Comparison of ENCODE assay signal across 8 cellular contexts in the genomic region with DNA sequence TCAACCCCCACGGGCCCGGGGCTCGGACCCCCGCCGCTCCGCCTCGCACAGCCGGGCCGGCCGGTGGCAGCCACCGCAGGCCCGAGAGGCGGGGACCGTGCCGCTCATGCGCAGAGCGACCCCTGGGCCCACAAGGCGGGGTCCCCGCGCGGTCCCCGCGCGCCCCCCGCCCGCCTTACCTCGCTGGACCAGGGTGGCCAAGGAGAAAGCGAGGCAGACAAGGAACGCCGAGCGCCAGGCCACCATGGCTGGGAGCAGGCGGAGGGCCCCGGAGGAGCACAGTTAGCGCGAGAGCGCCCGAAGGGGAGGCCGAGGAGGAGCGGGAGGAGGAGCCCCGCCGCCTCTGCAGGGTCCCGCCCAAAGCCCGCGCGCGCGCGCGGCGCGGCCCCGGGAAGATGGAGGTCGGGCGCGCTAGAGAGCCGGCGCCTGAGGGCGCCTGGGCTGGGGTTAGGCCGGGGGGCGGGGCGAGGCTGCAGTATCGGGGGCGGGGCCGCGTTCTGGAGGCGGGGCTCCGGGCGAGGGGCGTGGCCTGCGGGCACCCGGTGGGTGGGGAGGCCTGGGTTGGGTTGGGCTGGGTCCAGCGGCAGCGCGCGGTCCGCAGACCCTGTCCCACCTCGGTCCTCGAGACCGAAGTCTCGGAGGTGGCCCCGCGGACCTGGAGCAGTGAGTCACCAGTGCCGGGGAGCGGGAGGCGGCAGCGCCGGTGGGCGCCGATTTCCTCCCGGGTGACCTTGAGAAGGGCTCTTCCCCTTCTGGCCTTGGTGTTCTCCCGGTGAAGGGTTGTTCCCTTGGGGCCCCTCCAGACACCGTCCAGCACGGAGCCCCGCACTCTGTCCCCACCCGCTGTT. TPM values are rescaled to one million over a fixed set of nuclear protein-coding genes. Genes with fewer than 3 reads are reported as not detected.
DNase-seq lines count a peak whose midpoint lies in the region; ATAC-seq and TF ChIP-seq lines count a peak whose summit lies in the region.

A gene with protein sequence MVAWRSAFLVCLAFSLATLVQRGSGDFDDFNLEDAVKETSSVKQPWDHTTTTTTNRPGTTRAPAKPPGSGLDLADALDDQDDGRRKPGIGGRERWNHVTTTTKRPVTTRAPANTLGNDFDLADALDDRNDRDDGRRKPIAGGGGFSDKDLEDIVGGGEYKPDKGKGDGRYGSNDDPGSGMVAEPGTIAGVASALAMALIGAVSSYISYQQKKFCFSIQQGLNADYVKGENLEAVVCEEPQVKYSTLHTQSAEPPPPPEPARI (minus strand): TSS at position 326 of the 848 bp plus-strand sequence. CDS start 80 bp downstream, at position 246.

- TF ChIP-seq POLR2A in gastroesophageal sphincter (IDR thresholded peaks at IDR 0.05) = peak in 1 of 2 donors; percentile 19

- peak within 1 kb of the TSS; percentile 78 for H3K4me3 Mint-ChIP-seq in activated naive CD4-positive, alpha-beta T cell treated with anti-CD3 and anti-CD28 coated beads, Interleukin-2, amount 10 ng/mL, durations not matched to agents 7 days and 5 days

- H2AFZ ChIP-seq in SK-N-SH (ENCODE audit: low read depth) = peak within 1 kb of the TSS; percentile 88; the same call in 1 of the 2 replicates

- H3K4me2 ChIP-seq in SK-N-SH = peak within 1 kb of the TSS; percentile 87

- H3K27ac ChIP-seq in SK-N-SH (ENCODE audit: low read depth in 2 of 2, low read length in 1 of 2) (peak within 1 kb of the TSS in 1 of 2 experiments; percentile 53; a peak in 2 of 4 replicates), gastroesophageal sphincter (peak within 1 kb of the TSS; percentile 39 to 85 (median 78))

- peak; percentile 39 for DNase-seq in GM04503 (ENCODE audit: low read depth)
- DNase-seq in HEK293T (ENCODE audit: extremely low spot score) = peak; percentile 97
- DNase-seq in MV-4-11 (lab: John Stamatoyannopoulos, UW) = peak; percentile 73
- peak; percentile 94 for DNase-seq in SK-N-SH
- DNase-seq in activated naive CD4-positive, alpha-beta T cell treated with anti-CD3 and anti-CD28 coated beads, Interleukin-2, amount 10 ng/mL, durations not matched to agents 7 days and 5 days = peak; percentile 91
- DNase-seq in non-pigmented ciliary epithelial cell (ENCODE audit: low read depth) = peak; percentile 20

- no peaks in the 10 kb centered on the region for H3K27me3 ChIP-seq in SK-N-SH (ENCODE audit: insufficient read depth)
- H3K27me3 ChIP-seq in gastroesophageal sphincter = no peaks in the 10 kb centered on the region

- peak; percentile 97 for ATAC-seq in gastroesophageal sphincter

- no peak for TF ChIP-seq RAD21 in SK-N-SH (IDR thresholded peaks at IDR 0.05; ENCODE audit: low read length)

- H3K36me3 ChIP-seq in SK-N-SH (replicated peaks in 1 of 2; ENCODE audit: control insufficient read depth in 1 of 2, insufficient read depth in 2 of 2, low read length in 1 of 2) (no peaks in the 10 kb centered on the region), gastroesophageal sphincter (no peaks in the 10 kb centered on the region)

- POLR2A ChIA-PET in HEK293T (lab: Yijun Ruan, JAX) = interaction anchor here (0.7 kb wide), 1 partner anchor 9 kb away, joined by 3 read pairs; no protein-coding TSS in a partner anchor
- POLR2A ChIA-PET in SK-N-SH (lab: Yijun Ruan, JAX) = interaction anchor here (0.7 kb wide), 1 partner anchor 11 kb away, joined by 3 read pairs; no protein-coding TSS in a partner anchor

- peak within 1 kb of the TSS; percentile 80 for H3K9ac ChIP-seq in SK-N-SH

- TF ChIP-seq CTCF in SK-N-SH (IDR thresholded peaks at IDR 0.05) (no peak), gastroesophageal sphincter (IDR thresholded peaks at IDR 0.05) (no peak), subcutaneous adipose tissue (IDR thresholded peaks at IDR 0.05; ENCODE audit: low read depth) (no peak)

- no peaks in the 10 kb centered on the region; a peak in 1 of 4 replicates for H3K4me1 ChIP-seq in SK-N-SH (ENCODE audit: control insufficient read depth in 1 of 2, insufficient read depth in 2 of 2, low read depth in 1 of 2, low read length in 1 of 2)
- peaks cover 0 to 13% (median 0%) of the 10 kb centered on the region in 3 donors for H3K4me1 ChIP-seq in gastroesophageal sphincter

- peaks cover 18% of the 10 kb centered on the region for H3K4me1 Mint-ChIP-seq in activated naive CD4-positive, alpha-beta T cell treated with anti-CD3 and anti-CD28 coated beads, Interleukin-2, amount 10 ng/mL, durations not matched to agents 7 days and 5 days

- peaks cover 14% of the 10 kb centered on the region; the same call in 1 of the 2 replicates for H3K79me2 ChIP-seq in SK-N-SH (ENCODE audit: insufficient read depth)

- H3K4me3 ChIP-seq in SK-N-SH (ENCODE audit: low read depth in 2 of 2, low read length in 1 of 2) (peak within 1 kb of the TSS; percentile 55 to 65), gastroesophageal sphincter (peak within 1 kb of the TSS; percentile 66 to 77)

- H3K27me3 Mint-ChIP-seq in activated naive CD4-positive, alpha-beta T cell treated with anti-CD3 and anti-CD28 coated beads, Interleukin-2, amount 10 ng/mL, durations not matched to agents 7 days and 5 days = peaks cover 23% of the 10 kb centered on the region

- H3K9me3 ChIP-seq in SK-N-SH = no peaks in the 10 kb centered on the region
- no peaks in the 10 kb centered on the region for H3K9me3 ChIP-seq in gastroesophageal sphincter

- no peaks in the 10 kb centered on the region for H3K36me3 Mint-ChIP-seq in activated naive CD4-positive, alpha-beta T cell treated with anti-CD3 and anti-CD28 coated beads, Interleukin-2, amount 10 ng/mL, durations not matched to agents 7 days and 5 days

- no peaks in the 10 kb centered on the region for H4K20me1 ChIP-seq in SK-N-SH (ENCODE audit: insufficient read depth)

- no peaks in the 10 kb centered on the region for H3F3A ChIP-seq in SK-N-SH (replicated peaks; ENCODE audit: insufficient read depth)

- no peak for TF ChIP-seq EP300 in SK-N-SH (IDR thresholded peaks at IDR 0.05; ENCODE audit: borderline replicate concordance in 1 of 2, low read depth in 1 of 2, low read length in 1 of 2)
- TF ChIP-seq EP300 in gastroesophageal sphincter (IDR thresholded peaks at IDR 0.05) = no peak

- H3K27ac Mint-ChIP-seq in activated naive CD4-positive, alpha-beta T cell treated with anti-CD3 and anti-CD28 coated beads, Interleukin-2, amount 10 ng/mL, durations not matched to agents 7 days and 5 days = peak within 1 kb of the TSS; percentile 82

- CTCF ChIA-PET in HEK293T (lab: Yijun Ruan, JAX) = no interaction called here
- CTCF ChIA-PET in SK-N-SH (lab: Yijun Ruan, JAX) = no interaction called here
- CTCF ChIA-PET in activated naive CD4-positive, alpha-beta T cell treated with anti-CD3 and anti-CD28 coated beads, Interleukin-2, amount 10 ng/mL, durations not matched to agents 7 days and 5 days (lab: Charles Lee) = no interaction called here

- no peaks in the 10 kb centered on the region for H3K9me3 Mint-ChIP-seq in activated naive CD4-positive, alpha-beta T cell treated with anti-CD3 and anti-CD28 coated beads, Interleukin-2, amount 10 ng/mL, durations not matched to agents 7 days and 5 days

- H3K9me2 ChIP-seq in SK-N-SH = no peaks in the 10 kb centered on the region

- 54% methylated on average over 16 of the region's 95 CpGs for WGBS in SK-N-SH (ENCODE audit: low lambda C conversion rate)
- no CpG with 5 or more reads among the region's 95 CpGs for WGBS in gastroesophageal sphincter (ENCODE audit: low coverage in 1 of 2), 2 donors

TF ChIP-seq in HEK293T, 16 proteins besides CTCF, POLR2A, EP300 and RAD21:
- TF ChIP-seq LEF1 (IDR thresholded peaks at IDR 0.05; ENCODE audit: borderline replicate concordance) (0 out of 2 replicates have a peak, but pooled peaks have one; percentile 42), SP1 (IDR thresholded peaks at IDR 0.05) (no peak)
TF ChIP-seq in HEK293T: peak in this region for 1.

TF ChIP-seq in SK-N-SH, 30 proteins besides CTCF, POLR2A, EP300 and RAD21:
- TF ChIP-seq ZBTB33 (IDR thresholded peaks at IDR 0.05; ENCODE audit: borderline replicate concordance, low read depth) (peak; percentile 65; the same call in 1 of the 2 replicates), SIN3A (IDR thresholded peaks at IDR 0.05; ENCODE audit: borderline replicate concordance, low read depth, low read length) (0 out of 2 replicates have a peak, but pooled peaks have one; percentile 8), SMC3 (IDR thresholded peaks at IDR 0.05; ENCODE audit: low read depth, low read length) (no peak), CHD2 (IDR thresholded peaks at IDR 0.05; ENCODE audit: low read length, partially characterized antibody) (peak; percentile 77), POLR2AphosphoS5 (IDR thresholded peaks at IDR 0.05; ENCODE audit: low read depth, low read length) (peak; percentile 56; the same call in 1 of the 2 replicates), NRF1 (IDR thresholded peaks at IDR 0.05; ENCODE audit: low read depth, low read length) (peak; percentile 57), GABPA (IDR thresholded peaks at IDR 0.05; ENCODE audit: low read depth) (no peak), TAF1 (IDR thresholded peaks at IDR 0.05; ENCODE audit: borderline replicate concordance, low read depth, low read length) (peak; percentile 51; the same call in 1 of the 2 replicates)
TF ChIP-seq in SK-N-SH: peak in this region for 6.

RNA-seq across cellular contexts. Expression of the gene that starts here (rescaled TPM):
- polyA plus RNA-seq in SK-N-SH (2012; rRNA removed) = 57.7 and 62.9 TPM in 2 replicates
- polyA plus RNA-seq in SK-N-SH (2012; cell fraction: cytosol; rRNA removed) = 43.0 and 51.5 TPM in 2 replicates
- polyA plus RNA-seq in SK-N-SH (2012; cell fraction: nucleus; rRNA removed) = 45.0 and 49.0 TPM in 2 replicates
- total RNA-seq in gastroesophageal sphincter (10 to 100 TPM; 56.8 to 88.6 (median 77.6) TPM), subcutaneous adipose tissue (10 to 100 TPM; 38.6 to 88.1 (median 72.9) TPM)

Comparison
In these comparisons a context has a peak if more than half of its experiments do, and no peak if none do; other contexts are left out.
1. DNase-seq: peak in every context shown above with its lines; median percentile 97 in HEK293T; 94 in SK-N-SH; 91 in activated naive CD4-positive, alpha-beta T cell treated with anti-CD3 and anti-CD28 coated beads, Interleukin-2, amount 10 ng/mL, durations not matched to agents 7 days and 5 days; 73 in MV-4-11; 39 in GM04503; 20 in non-pigmented ciliary epithelial cell.